ENCODE assay signal across 10 cellular contexts in genomic region chr6:24228681-24229255, GRCh38.
A peak's percentile ranks its signal among the peaks of the same experiment; 100 is the strongest.
DNase-seq lines count a peak whose midpoint lies in the region; ATAC-seq and TF ChIP-seq lines count a peak whose summit lies in the region.
"Had no signal": no experiment of that assay in that cellular context is flagged by ENCODE, and none has a peak within 500 bp of the region (broad histone marks: within the 10 kb centered on the region; RNA-seq: fewer than 3 reads in every experiment).

No MANE protein-coding gene starts in this region.

- DNase-seq in A172 (ENCODE audit: low spot score) (peak; percentile 47), NOMO-1 treated with DMSO at 0.1 percent for 48 hours (lab: John Stamatoyannopoulos, UW; ENCODE audit: unreplicated experiment) (peak; percentile 89), foreskin fibroblast (peak; percentile 67 to 75), H4 (ENCODE audit: low spot score) (no peak), DMS153 (lab: John Stamatoyannopoulos, UW) (no peak), NCI-H446 (lab: John Stamatoyannopoulos, UW) (no peak)
- no peak for DNase-seq in effector memory CD8-positive, alpha-beta T cell
- DNase-seq: C1 segment of cervical spinal cord, cortex of kidney had no signal

- ATAC-seq in GM19395 (IDR thresholded peaks at IDR 0.05; ENCODE audit: unreplicated experiment) = peak; percentile 68
- no peak for ATAC-seq in effector memory CD8-positive, alpha-beta T cell (replicated peaks)

- no peaks in the 10 kb centered on the region for H3K9me3 Mint-ChIP-seq in effector memory CD8-positive, alpha-beta T cell

- H3K4me3 Mint-ChIP-seq in effector memory CD8-positive, alpha-beta T cell = no peak overlapping the region

- no peaks in the 10 kb centered on the region for H3K4me1 Mint-ChIP-seq in effector memory CD8-positive, alpha-beta T cell (ENCODE audit: low read depth in 2 of 2)

- TF ChIP-seq CTCF in foreskin fibroblast (IDR thresholded peaks at IDR 0.05; ENCODE audit: low read depth, low read length) = no peak

- H3K36me3 Mint-ChIP-seq in effector memory CD8-positive, alpha-beta T cell (ENCODE audit: insufficient read depth) = no peaks in the 10 kb centered on the region

- H3K27me3 Mint-ChIP-seq in effector memory CD8-positive, alpha-beta T cell = peaks cover 52 to 58% of the 10 kb centered on the region in 2 donors

- no peak overlapping the region for H3K27ac Mint-ChIP-seq in effector memory CD8-positive, alpha-beta T cell

- no peak overlapping the region for H3K4me3 ChIP-seq in foreskin fibroblast (ENCODE audit: low read depth in 1 of 2, low read length in 2 of 2)

Comparison
In these comparisons a context has a peak if more than half of its experiments do, and no peak if none do; other contexts are left out.
1. DNase-seq: peak in A172 (single experiment), NOMO-1 treated with DMSO at 0.1 percent for 48 hours (single experiment) and foreskin fibroblast (2 of 2); none in H4 (single experiment), effector memory CD8-positive, alpha-beta T cell (0 of 3), DMS153 (single experiment) and NCI-H446 (0 of 2).